Comparison of ENCODE assay signal across 7 cellular contexts in the genomic region with DNA sequence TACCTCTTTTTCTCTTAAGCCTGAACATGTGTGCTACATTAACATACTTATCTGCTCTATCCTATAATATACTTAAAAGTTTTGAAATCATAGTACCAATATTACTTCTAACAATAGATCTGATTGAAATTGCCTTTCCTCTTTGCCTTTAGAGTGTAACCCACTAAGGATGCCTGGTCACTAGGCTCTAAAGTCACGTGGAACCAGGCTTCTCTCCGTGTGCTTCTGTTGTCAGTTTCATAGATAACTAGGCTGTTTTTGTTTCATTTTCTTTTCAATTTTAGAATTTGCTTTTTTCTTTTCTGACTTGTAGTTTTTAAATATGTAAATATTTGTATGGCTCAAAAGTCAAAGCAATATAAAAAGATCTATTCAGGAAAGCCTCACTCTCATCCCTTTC. TPM values are rescaled to one million over a fixed set of nuclear protein-coding genes. Genes with fewer than 3 reads are reported as not detected.
DNase-seq lines count a peak whose midpoint lies in the region; ATAC-seq, FAIRE-seq and TF ChIP-seq lines count a peak whose summit lies in the region.
"Not testable (repeated sequence)": the region's sequence is repeated elsewhere in the genome, so short reads cannot be mapped to it uniquely, and the experiment has no call there.

No MANE protein-coding gene starts in this region.

- H3K27ac ChIP-seq in MM.1S (ENCODE audit: low read length), result peak overlapping the region; percentile 78; the same call in 1 of the 2 replicates
- H3K27ac ChIP-seq in GM12878 (ENCODE audit: control insufficient read depth, insufficient read depth), result not testable (repeated sequence)

- H3K4me3 Mint-ChIP-seq in memory B cell, result not testable (repeated sequence)

- not testable (repeated sequence) for H3K9me3 Mint-ChIP-seq in memory B cell

- H4K20me1 ChIP-seq in MM.1S (ENCODE audit: insufficient read depth, low read length); GM12878 (ENCODE audit: control insufficient read depth, insufficient read depth): not testable (repeated sequence)

- not testable (repeated sequence) for TF ChIP-seq EP300 in GM12878 (IDR thresholded peaks at IDR 0.05; ENCODE audit: borderline replicate concordance in 1 of 2, control insufficient read depth in 1 of 2, low read depth in 2 of 2, low read length in 2 of 2)

- H3K79me2 ChIP-seq in MM.1S (ENCODE audit: low read length); GM12878 (ENCODE audit: control insufficient read depth, insufficient read depth, low read length): not testable (repeated sequence)

- in situ Hi-C loops in GM12878 (cut with MboI), result not testable (repeated sequence)

- not testable (repeated sequence) for TF ChIP-seq CTCF in MM.1S (IDR thresholded peaks at IDR 0.05; ENCODE audit: low read length); GM12878 (IDR thresholded peaks at IDR 0.05 in 2 of 3, conservative IDR thresholded peaks at IDR 0.05 in 1 of 3; ENCODE audit: control insufficient read depth in 2 of 3, extremely low read depth in 1 of 3, insufficient read depth in 1 of 3, low read depth in 3 of 3, low read length in 3 of 3)

- CTCF ChIA-PET in GM12878 (lab: Yijun Ruan, JAX), result not testable (repeated sequence)

- H3K4me2 ChIP-seq in MM.1S (ENCODE audit: low read depth, low read length); GM12878 (ENCODE audit: control insufficient read depth, insufficient read depth): not testable (repeated sequence)

- peaks cover 23% of the 10 kb centered on the region for H3K36me3 Mint-ChIP-seq in memory B cell

- ATAC-seq in GM18498 (IDR thresholded peaks at IDR 0.05; ENCODE audit: unreplicated experiment) (peak; percentile 51), GM21390 (IDR thresholded peaks at IDR 0.05; ENCODE audit: unreplicated experiment) (peak; percentile 60), HG02885 (IDR thresholded peaks at IDR 0.05; ENCODE audit: poor library complexity, unreplicated experiment) (peak; percentile 24), HG03432 (IDR thresholded peaks at IDR 0.05; ENCODE audit: unreplicated experiment) (peak; percentile 53), GM12878 (peak; percentile 58)
- ATAC-seq in memory B cell (ENCODE audit: low read depth), result not testable (repeated sequence)

- not testable (repeated sequence) for TF ChIP-seq POLR2A in GM12878 (IDR thresholded peaks at IDR 0.05; ENCODE audit: low read depth, low read length)

- H3K4me1 ChIP-seq in MM.1S (ENCODE audit: low read length), result peaks cover 27% of the 10 kb centered on the region
- not testable (repeated sequence) for H3K4me1 ChIP-seq in GM12878 (ENCODE audit: control insufficient read depth, insufficient read depth, low read length)

- not testable (repeated sequence) for BruUV-seq in GM12878 (replicated peaks; lab: Mats Ljungman, UMichigan)

- not testable (repeated sequence) for H3K27me3 ChIP-seq in MM.1S (replicated peaks; ENCODE audit: insufficient read depth, low read length); GM12878 (replicated peaks in 1 of 2; ENCODE audit: control insufficient read depth in 2 of 2, insufficient read depth in 2 of 2, low read length in 1 of 2)

- RAD21 ChIA-PET in GM12878 (lab: Charles Lee; ENCODE audit: unreplicated experiment), result not testable (repeated sequence)

- H3K4me1 Mint-ChIP-seq in memory B cell, result peaks cover 11% of the 10 kb centered on the region

- not testable (repeated sequence) for FAIRE-seq in GM12878 (lab: Jason Lieb, UNC)

- H3K9me2 ChIP-seq in MM.1S (replicated peaks; ENCODE audit: insufficient read depth, low read length), result not testable (repeated sequence)

- intact Hi-C loops in GM12878 (cut with micrococcal nuclease; ENCODE audit: unreplicated experiment), result not testable (repeated sequence)

- WGBS in GM12878 (ENCODE audit: insufficient coverage, insufficient replicate concordance, low lambda C conversion rate, missing lambda C conversion rate), result 93% methylated on average over 2 of the region's 2 CpGs

- H3K27ac Mint-ChIP-seq in memory B cell, result peak overlapping the region; percentile 86

- TF ChIP-seq RAD21 in GM12878 (IDR thresholded peaks at IDR 0.05; ENCODE audit: insufficient read depth, low read depth, low read length), result not testable (repeated sequence)

- not testable (repeated sequence) for H3K36me3 ChIP-seq in MM.1S (replicated peaks; ENCODE audit: insufficient read depth, low read length); GM12878 (ENCODE audit: control insufficient read depth in 2 of 2, insufficient read depth in 2 of 2, low read length in 1 of 2)

- not testable (repeated sequence) for H2AFZ ChIP-seq in MM.1S (ENCODE audit: low read length); GM12878 (ENCODE audit: control insufficient read depth, low read depth, low read length)

- peak; percentile 30 for DNase-seq in MM.1S
- not testable (repeated sequence) for DNase-seq in GM12878 (ENCODE audit: low read depth, low spot score); memory B cell (ENCODE audit: low spot score in 2 of 2)

- SMC1A ChIA-PET in GM12878 (lab: Charles Lee; ENCODE audit: uncharacterized antibody, unreplicated experiment), result not testable (repeated sequence)

- not testable (repeated sequence) for H3K9ac ChIP-seq in MM.1S (ENCODE audit: low read length); GM12878 (ENCODE audit: control insufficient read depth, insufficient read depth, low read length)

- not testable (repeated sequence) for H3K4me3 ChIP-seq in MM.1S (ENCODE audit: low read length); GM12878

- H3K27me3 Mint-ChIP-seq in memory B cell, result not testable (repeated sequence)

- H3F3A ChIP-seq in MM.1S (ENCODE audit: insufficient read depth, low read length), result peaks cover 16% of the 10 kb centered on the region; the same call in 1 of the 2 replicates

- H3K9me3 ChIP-seq in MM.1S (replicated peaks; ENCODE audit: insufficient read depth, low read length); GM12878 (replicated peaks; ENCODE audit: control insufficient read depth, insufficient read depth, low read length): not testable (repeated sequence)

- POLR2A ChIA-PET in GM12878 (lab: Charles Lee), result not testable (repeated sequence)

TF ChIP-seq in GM12878, 131 proteins besides CTCF, POLR2A, EP300 and RAD21:
- TF ChIP-seq RAD51 (IDR thresholded peaks at IDR 0.05), result peak; percentile 30; the same call in 1 of the 2 replicates

RNA-seq across cellular contexts. Expression of a gene that starts 25.8 kb away (rescaled TPM):
- total RNA-seq in GM12878 (2013; cell fraction: nucleolus; rRNA removed), result 187 and 199 TPM in 2 replicates
- 42.0 and 53.6 TPM in 2 replicates for total RNA-seq in GM12878 (2014; rRNA removed)
- 27.0 and 31.6 TPM in 2 replicates for total RNA-seq in GM12878 (2014; rRNA removed; fragmentation: Illumina TruSeq; extraction: Trizol)
- 79.3 and 94.2 TPM in 2 replicates for total RNA-seq in GM12878 (2021)
- polyA plus RNA-seq in GM12878 (2011; ENCODE audit: low read depth), result 43.4 TPM
- polyA plus RNA-seq in GM12878 (2011; rRNA removed), result 27.9 and 38.9 TPM in 2 replicates
- 25.3 and 37.5 TPM in 2 replicates for polyA plus RNA-seq in GM12878 (2011; cell fraction: cytosol; rRNA removed)
- 280 and 327 TPM in 2 replicates for polyA plus RNA-seq in GM12878 (2011; cell fraction: nucleus; rRNA removed)
- 46.8 and 56.7 TPM in 2 replicates for polyA plus RNA-seq in GM12878 (2012)
- polyA plus RNA-seq in GM12878 (2014; fragmentation: Illumina TruSeq; extraction: Trizol), result 17.8 and 31.9 TPM in 2 replicates
- 1 to 10 TPM; 3.8 to 4.8 TPM for polyA plus RNA-seq in GM12878 (2014; fragmentation: Nextera tagmentation; extraction: Ambion mirVana)
- polyA plus RNA-seq in GM12878 (2014; rRNA removed), result 58.7 and 66.2 TPM in 2 replicates
- polyA plus RNA-seq in GM12878 (2016; fragmentation: Nextera tagmentation; extraction: Ambion mirVana), result 10 to 100 TPM; 56.5 to 62.5 TPM
- polyA minus RNA-seq in GM12878 (2011; rRNA and poly(A)+ RNA removed), result 45.4 and 50.4 TPM in 2 replicates
- polyA minus RNA-seq in GM12878 (2011; cell fraction: cytosol; rRNA and poly(A)+ RNA removed), result 15.4 and 20.2 TPM in 2 replicates
- polyA minus RNA-seq in GM12878 (2011; cell fraction: nucleus; rRNA and poly(A)+ RNA removed), result 86.9 and 156 TPM in 2 replicates
